In the genomic region with DNA sequence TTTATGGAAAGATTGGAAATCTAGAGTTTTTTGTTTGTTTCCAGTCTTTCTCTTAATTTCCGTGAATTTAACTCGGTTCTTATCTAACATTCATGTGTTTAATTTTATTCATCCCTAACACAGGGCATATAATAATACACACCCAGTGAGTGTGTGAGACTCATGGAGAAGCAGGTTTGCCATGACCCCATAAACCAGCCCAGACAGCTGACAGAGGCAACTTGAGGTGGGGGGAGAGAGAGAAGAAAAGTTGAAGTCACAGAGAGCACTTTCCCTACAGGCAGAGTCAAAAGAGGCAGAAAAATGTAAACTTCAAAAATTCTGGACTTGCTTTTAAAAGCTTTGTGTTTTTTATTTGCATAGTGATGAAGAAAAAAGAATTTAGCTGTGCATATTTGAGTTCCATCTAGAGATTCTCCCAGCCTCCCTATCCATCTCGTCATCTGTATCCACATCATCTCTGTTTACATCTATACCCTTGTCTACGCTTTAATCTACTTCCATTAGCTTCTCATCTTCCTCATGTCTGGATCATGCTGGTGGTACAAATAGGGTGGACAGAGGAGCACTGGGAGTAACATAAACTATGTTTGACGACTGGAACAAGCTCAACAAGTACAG, we compare ENCODE assay signal across 1 cellular context.
TF ChIP-seq lines count a peak whose summit lies in the region.

No MANE protein-coding gene starts in this region.

TF ChIP-seq in HepG2, 621 proteins besides CTCF, POLR2A, EP300 and RAD21 (continued from another document):
- peak; percentile 31; the same call in 1 of the 2 replicates for TF ChIP-seq RFX5 (IDR thresholded peaks at IDR 0.05; ENCODE audit: low read depth, low read length)
